ENCODE assay signal across 24 cellular contexts in genomic region chr3:184384856-184385422, GRCh38. TPM values are rescaled to one million over a fixed set of nuclear protein-coding genes. Genes with fewer than 3 reads are reported as not detected.
"Had no signal": no experiment of that assay in that cellular context is flagged by ENCODE, and none has a peak within 500 bp of the region (broad histone marks: within the 10 kb centered on the region; RNA-seq: fewer than 3 reads in every experiment).

No MANE protein-coding gene starts in this region.

- DNase-seq: effector memory CD8-positive, alpha-beta T cell; esophagus squamous epithelium; foreskin fibroblast; kidney; left cardiac atrium; left ventricle myocardium inferior; mesendoderm; naive thymus-derived CD4-positive, alpha-beta T cell; spleen; stimulated activated CD4-positive, alpha-beta T cell treated with anti-CD3 and anti-CD28 coated beads, Interleukin-15, amount 100 ng/mL, for 24 hours; stimulated activated CD4-positive, alpha-beta T cell treated with anti-CD3 and anti-CD28 coated beads, Interleukin-1b, Interleukin-23, amount 100 ng/mL, for 48 hours; stimulated activated CD4-positive, alpha-beta T cell treated with anti-CD3 and anti-CD28 coated beads, Interleukin-4, amount 100 ng/mL, for 24 hours; stimulated activated naive B cell treated with anti-CD40 and anti-IgM and Interleukin-4, amounts not matched to agents 10 μg/mL and 1 μg/mL and 100 μg/mL, for 72 hours; stomach; substantia nigra; trophoblast cell had no signal

- H3K9me3 ChIP-seq: esophagus squamous epithelium, gastroesophageal sphincter, left ventricle myocardium inferior, spleen, stomach had no signal

- ATAC-seq: effector memory CD8-positive, alpha-beta T cell; gastroesophageal sphincter; left cardiac atrium; naive thymus-derived CD4-positive, alpha-beta T cell; sciatic nerve; stimulated activated naive B cell treated with anti-CD40 and anti-IgM and Interleukin-4, amounts not matched to agents 10 μg/mL and 1 μg/mL and 100 μg/mL, for 72 hours had no signal

- H3K36me3 Mint-ChIP-seq: naive thymus-derived CD4-positive, alpha-beta T cell; stimulated activated naive B cell treated with anti-CD40 and anti-IgM and Interleukin-4, amounts not matched to agents 10 μg/mL and 1 μg/mL and 100 μg/mL, for 72 hours had no signal

- H3K4me3 ChIP-seq: esophagus squamous epithelium, gastroesophageal sphincter, left ventricle myocardium inferior, lung, spleen, stomach had no signal

- H3K79me2 ChIP-seq: parathyroid adenoma had no signal

- H3K4me1 ChIP-seq: parathyroid adenoma had no signal

- H3K27ac Mint-ChIP-seq: effector memory CD8-positive, alpha-beta T cell; naive thymus-derived CD4-positive, alpha-beta T cell; stimulated activated naive B cell treated with anti-CD40 and anti-IgM and Interleukin-4, amounts not matched to agents 10 μg/mL and 1 μg/mL and 100 μg/mL, for 72 hours had no signal

- H3K27ac ChIP-seq: esophagus squamous epithelium, gastroesophageal sphincter, left ventricle myocardium inferior, parathyroid adenoma, spleen, stomach had no signal

- H3K36me3 ChIP-seq: esophagus squamous epithelium, left ventricle myocardium inferior had no signal

- H2AFZ ChIP-seq: parathyroid adenoma had no signal

- H3K4me1 Mint-ChIP-seq: central memory CD8-positive, alpha-beta T cell; neural crest cell had no signal

- H3K4me3 Mint-ChIP-seq: central memory CD8-positive, alpha-beta T cell; effector memory CD8-positive, alpha-beta T cell; naive thymus-derived CD4-positive, alpha-beta T cell; neural crest cell; stimulated activated naive B cell treated with anti-CD40 and anti-IgM and Interleukin-4, amounts not matched to agents 10 μg/mL and 1 μg/mL and 100 μg/mL, for 72 hours had no signal

- H3K9me3 Mint-ChIP-seq: central memory CD8-positive, alpha-beta T cell; effector memory CD8-positive, alpha-beta T cell; neural crest cell; stimulated activated naive B cell treated with anti-CD40 and anti-IgM and Interleukin-4, amounts not matched to agents 10 μg/mL and 1 μg/mL and 100 μg/mL, for 72 hours had no signal

RNA-seq across cellular contexts. Expression of gene CHRD, which starts 5.1 kb away (rescaled TPM):
- total RNA-seq: epithelial cell of proximal tubule; naive thymus-derived CD4-positive, alpha-beta T cell had no signal
- polyA plus RNA-seq: naive thymus-derived CD4-positive, alpha-beta T cell had no signal

RNA-seq across cellular contexts. Expression of gene THPO, which starts 6.9 kb away (rescaled TPM):
- total RNA-seq: epithelial cell of proximal tubule; mononuclear cell; naive thymus-derived CD4-positive, alpha-beta T cell; stomach had no signal
- polyA plus RNA-seq: naive thymus-derived CD4-positive, alpha-beta T cell had no signal
